1 cellular context compared by ENCODE assay signal in the genomic region with DNA sequence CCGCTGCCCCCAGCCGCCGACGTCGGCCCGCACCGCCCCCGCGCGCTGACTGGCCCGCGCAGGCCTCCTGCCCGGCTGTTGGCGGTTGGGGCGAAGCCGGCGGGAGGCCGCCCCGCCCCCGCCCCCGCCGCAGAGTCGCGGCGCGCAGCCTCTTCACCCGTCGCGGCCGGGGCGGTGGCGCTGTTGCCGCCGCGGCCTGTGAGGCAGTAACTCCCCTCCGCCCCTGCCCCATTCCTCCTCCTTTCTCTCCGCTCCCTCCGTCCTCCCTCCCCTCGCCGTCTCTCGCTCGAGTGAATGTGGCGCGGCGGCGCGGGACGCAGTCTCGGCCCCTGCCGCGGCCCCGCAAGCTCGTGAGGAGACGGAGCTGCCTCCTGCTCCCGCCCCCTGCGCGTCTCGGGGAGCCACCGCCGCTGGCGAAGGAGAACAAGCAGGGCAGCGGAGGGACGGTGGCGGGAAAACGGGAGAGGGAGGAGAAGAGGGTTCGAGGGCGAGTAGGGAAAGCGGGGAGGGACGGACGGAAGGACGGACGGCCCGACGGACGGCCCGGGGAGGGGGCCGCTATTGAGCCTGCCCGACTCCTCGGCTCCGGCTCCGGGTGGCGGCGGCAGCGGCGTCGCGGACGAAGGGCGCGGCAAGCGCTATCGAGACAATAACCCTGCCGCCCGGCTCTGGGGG.
TF ChIP-seq lines count a peak whose summit lies in the region.

No MANE protein-coding gene starts in this region.

TF ChIP-seq in HepG2, 621 proteins besides CTCF, POLR2A, EP300 and RAD21 (continued from another document):
- TF ChIP-seq, protein P1, sequence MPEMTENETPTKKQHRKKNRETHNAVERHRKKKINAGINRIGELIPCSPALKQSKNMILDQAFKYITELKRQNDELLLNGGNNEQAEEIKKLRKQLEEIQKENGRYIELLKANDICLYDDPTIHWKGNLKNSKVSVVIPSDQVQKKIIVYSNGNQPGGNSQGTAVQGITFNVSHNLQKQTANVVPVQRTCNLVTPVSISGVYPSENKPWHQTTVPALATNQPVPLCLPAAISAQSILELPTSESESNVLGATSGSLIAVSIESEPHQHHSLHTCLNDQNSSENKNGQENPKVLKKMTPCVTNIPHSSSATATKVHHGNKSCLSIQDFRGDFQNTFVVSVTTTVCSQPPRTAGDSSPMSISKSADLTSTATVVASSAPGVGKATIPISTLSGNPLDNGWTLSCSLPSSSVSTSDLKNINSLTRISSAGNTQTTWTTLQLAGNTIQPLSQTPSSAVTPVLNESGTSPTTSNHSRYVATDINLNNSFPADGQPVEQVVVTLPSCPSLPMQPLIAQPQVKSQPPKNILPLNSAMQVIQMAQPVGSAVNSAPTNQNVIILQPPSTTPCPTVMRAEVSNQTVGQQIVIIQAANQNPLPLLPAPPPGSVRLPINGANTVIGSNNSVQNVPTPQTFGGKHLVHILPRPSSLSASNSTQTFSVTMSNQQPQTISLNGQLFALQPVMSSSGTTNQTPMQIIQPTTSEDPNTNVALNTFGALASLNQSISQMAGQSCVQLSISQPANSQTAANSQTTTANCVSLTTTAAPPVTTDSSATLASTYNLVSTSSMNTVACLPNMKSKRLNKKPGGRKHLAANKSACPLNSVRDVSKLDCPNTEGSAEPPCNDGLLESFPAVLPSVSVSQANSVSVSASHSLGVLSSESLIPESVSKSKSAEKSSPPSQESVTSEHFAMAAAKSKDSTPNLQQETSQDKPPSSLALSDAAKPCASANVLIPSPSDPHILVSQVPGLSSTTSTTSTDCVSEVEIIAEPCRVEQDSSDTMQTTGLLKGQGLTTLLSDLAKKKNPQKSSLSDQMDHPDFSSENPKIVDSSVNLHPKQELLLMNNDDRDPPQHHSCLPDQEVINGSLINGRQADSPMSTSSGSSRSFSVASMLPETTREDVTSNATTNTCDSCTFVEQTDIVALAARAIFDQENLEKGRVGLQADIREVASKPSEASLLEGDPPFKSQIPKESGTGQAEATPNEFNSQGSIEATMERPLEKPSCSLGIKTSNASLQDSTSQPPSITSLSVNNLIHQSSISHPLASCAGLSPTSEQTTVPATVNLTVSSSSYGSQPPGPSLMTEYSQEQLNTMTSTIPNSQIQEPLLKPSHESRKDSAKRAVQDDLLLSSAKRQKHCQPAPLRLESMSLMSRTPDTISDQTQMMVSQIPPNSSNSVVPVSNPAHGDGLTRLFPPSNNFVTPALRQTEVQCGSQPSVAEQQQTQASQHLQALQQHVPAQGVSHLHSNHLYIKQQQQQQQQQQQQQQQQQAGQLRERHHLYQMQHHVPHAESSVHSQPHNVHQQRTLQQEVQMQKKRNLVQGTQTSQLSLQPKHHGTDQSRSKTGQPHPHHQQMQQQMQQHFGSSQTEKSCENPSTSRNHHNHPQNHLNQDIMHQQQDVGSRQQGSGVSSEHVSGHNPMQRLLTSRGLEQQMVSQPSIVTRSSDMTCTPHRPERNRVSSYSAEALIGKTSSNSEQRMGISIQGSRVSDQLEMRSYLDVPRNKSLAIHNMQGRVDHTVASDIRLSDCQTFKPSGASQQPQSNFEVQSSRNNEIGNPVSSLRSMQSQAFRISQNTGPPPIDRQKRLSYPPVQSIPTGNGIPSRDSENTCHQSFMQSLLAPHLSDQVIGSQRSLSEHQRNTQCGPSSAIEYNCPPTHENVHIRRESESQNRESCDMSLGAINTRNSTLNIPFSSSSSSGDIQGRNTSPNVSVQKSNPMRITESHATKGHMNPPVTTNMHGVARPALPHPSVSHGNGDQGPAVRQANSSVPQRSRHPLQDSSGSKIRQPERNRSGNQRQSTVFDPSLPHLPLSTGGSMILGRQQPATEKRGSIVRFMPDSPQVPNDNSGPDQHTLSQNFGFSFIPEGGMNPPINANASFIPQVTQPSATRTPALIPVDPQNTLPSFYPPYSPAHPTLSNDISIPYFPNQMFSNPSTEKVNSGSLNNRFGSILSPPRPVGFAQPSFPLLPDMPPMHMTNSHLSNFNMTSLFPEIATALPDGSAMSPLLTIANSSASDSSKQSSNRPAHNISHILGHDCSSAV (CRISPR knock-in tag; IDR thresholded peaks at IDR 0.05; ENCODE audit: borderline replicate concordance): no peak
- no peak for TF ChIP-seq MAFK (conservative IDR thresholded peaks at IDR 0.05 in 1 of 2, IDR thresholded peaks at IDR 0.05 in 1 of 2; ENCODE audit: low read length in 2 of 2)
- TF ChIP-seq ZNF343 (CRISPR knock-in tag; IDR thresholded peaks at IDR 0.05): no peak
- no peak for TF ChIP-seq ZNF83 (CRISPR knock-in tag; IDR thresholded peaks at IDR 0.05; ENCODE audit: borderline replicate concordance)
- TF ChIP-seq ZNF382 (CRISPR knock-in tag; IDR thresholded peaks at IDR 0.05; ENCODE audit: borderline replicate concordance): no peak
- TF ChIP-seq, protein P2, sequence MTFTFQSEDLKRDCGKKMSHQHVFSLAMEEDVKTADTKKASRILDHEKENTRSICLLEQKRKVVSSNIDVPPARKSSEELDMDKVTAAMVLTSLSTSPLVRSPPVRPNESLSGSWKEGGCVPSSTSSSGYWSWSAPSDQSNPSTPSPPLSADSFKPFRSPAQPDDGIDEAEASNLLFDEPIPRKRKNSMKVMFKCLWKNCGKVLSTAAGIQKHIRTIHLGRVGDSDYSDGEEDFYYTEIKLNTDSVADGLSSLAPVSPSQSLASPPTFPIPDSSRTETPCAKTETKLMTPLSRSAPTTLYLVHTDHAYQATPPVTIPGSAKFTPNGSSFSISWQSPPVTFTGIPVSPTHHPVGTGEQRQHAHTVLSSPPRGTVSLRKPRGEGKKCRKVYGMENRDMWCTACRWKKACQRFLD (CRISPR knock-in tag; IDR thresholded peaks at IDR 0.05; ENCODE audit: borderline replicate concordance): no peak
- TF ChIP-seq, protein P3, sequence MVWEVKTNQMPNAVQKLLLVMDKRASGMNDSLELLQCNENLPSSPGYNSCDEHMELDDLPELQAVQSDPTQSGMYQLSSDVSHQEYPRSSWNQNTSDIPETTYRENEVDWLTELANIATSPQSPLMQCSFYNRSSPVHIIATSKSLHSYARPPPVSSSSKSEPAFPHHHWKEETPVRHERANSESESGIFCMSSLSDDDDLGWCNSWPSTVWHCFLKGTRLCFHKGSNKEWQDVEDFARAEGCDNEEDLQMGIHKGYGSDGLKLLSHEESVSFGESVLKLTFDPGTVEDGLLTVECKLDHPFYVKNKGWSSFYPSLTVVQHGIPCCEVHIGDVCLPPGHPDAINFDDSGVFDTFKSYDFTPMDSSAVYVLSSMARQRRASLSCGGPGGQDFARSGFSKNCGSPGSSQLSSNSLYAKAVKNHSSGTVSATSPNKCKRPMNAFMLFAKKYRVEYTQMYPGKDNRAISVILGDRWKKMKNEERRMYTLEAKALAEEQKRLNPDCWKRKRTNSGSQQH (CRISPR knock-in tag; IDR thresholded peaks at IDR 0.05; ENCODE audit: low read depth): 0 out of 2 replicates have a peak, but pooled peaks have one; percentile 52
- no peak for TF ChIP-seq NPAS2 (CRISPR knock-in tag; IDR thresholded peaks at IDR 0.05; ENCODE audit: borderline replicate concordance)
- TF ChIP-seq EED (CRISPR knock-in tag; IDR thresholded peaks at IDR 0.05): no peak
- TF ChIP-seq ZNF775 (CRISPR knock-in tag; IDR thresholded peaks at IDR 0.05; ENCODE audit: borderline replicate concordance): no peak
- no peak for TF ChIP-seq ZNF550 (CRISPR knock-in tag; IDR thresholded peaks at IDR 0.05; ENCODE audit: borderline replicate concordance)
- no peak for TF ChIP-seq SCMH1 (CRISPR knock-in tag; IDR thresholded peaks at IDR 0.05; ENCODE audit: borderline replicate concordance)
- 0 out of 2 replicates have a peak, but pooled peaks have one; percentile 88 for TF ChIP-seq ZNF724P (CRISPR knock-in tag; IDR thresholded peaks at IDR 0.05; ENCODE audit: borderline replicate concordance)
- peak; percentile 78 for TF ChIP-seq SALL1 (CRISPR knock-in tag; IDR thresholded peaks at IDR 0.05)
- TF ChIP-seq FOSL1 (CRISPR knock-in tag; IDR thresholded peaks at IDR 0.05; ENCODE audit: borderline replicate concordance): no peak
- TF ChIP-seq TOE1 (CRISPR knock-in tag; IDR thresholded peaks at IDR 0.05): no peak
- peak; percentile 20; the same call in 1 of the 2 replicates for TF ChIP-seq TSC22D2 (CRISPR knock-in tag; IDR thresholded peaks at IDR 0.05; ENCODE audit: borderline replicate concordance)
- no peak for TF ChIP-seq ZNF839 (CRISPR knock-in tag; IDR thresholded peaks at IDR 0.05; ENCODE audit: borderline replicate concordance)
- TF ChIP-seq, protein P4, sequence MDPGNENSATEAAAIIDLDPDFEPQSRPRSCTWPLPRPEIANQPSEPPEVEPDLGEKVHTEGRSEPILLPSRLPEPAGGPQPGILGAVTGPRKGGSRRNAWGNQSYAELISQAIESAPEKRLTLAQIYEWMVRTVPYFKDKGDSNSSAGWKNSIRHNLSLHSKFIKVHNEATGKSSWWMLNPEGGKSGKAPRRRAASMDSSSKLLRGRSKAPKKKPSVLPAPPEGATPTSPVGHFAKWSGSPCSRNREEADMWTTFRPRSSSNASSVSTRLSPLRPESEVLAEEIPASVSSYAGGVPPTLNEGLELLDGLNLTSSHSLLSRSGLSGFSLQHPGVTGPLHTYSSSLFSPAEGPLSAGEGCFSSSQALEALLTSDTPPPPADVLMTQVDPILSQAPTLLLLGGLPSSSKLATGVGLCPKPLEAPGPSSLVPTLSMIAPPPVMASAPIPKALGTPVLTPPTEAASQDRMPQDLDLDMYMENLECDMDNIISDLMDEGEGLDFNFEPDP (CRISPR knock-in tag; conservative IDR thresholded peaks at IDR 0.05): no peak
- peak; percentile 47; the same call in 1 of the 2 replicates for TF ChIP-seq TMF1 (CRISPR knock-in tag; IDR thresholded peaks at IDR 0.05; ENCODE audit: low read depth)
- no peak for TF ChIP-seq ZC3H13 (CRISPR knock-in tag; IDR thresholded peaks at IDR 0.05)
- no peak for TF ChIP-seq SSRP1 (CRISPR knock-in tag; IDR thresholded peaks at IDR 0.05)
- no peak for TF ChIP-seq ZNF737 (CRISPR knock-in tag; IDR thresholded peaks at IDR 0.05; ENCODE audit: borderline replicate concordance)
- TF ChIP-seq, protein P5, sequence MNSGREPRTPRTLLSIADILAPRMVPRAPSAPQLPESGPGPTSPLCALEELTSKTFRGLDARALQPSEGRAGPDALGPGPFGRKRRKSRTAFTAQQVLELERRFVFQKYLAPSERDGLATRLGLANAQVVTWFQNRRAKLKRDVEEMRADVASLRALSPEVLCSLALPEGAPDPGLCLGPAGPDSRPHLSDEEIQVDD (CRISPR knock-in tag; IDR thresholded peaks at IDR 0.05; ENCODE audit: borderline replicate concordance): no peak
- TF ChIP-seq FOXP1 (IDR thresholded peaks at IDR 0.05): no peak
- no peak for TF ChIP-seq FOXP1 (CRISPR knock-in tag; IDR thresholded peaks at IDR 0.05)
- TF ChIP-seq GFI1 (CRISPR knock-in tag; IDR thresholded peaks at IDR 0.05; ENCODE audit: borderline replicate concordance): no peak
- TF ChIP-seq, protein P6, sequence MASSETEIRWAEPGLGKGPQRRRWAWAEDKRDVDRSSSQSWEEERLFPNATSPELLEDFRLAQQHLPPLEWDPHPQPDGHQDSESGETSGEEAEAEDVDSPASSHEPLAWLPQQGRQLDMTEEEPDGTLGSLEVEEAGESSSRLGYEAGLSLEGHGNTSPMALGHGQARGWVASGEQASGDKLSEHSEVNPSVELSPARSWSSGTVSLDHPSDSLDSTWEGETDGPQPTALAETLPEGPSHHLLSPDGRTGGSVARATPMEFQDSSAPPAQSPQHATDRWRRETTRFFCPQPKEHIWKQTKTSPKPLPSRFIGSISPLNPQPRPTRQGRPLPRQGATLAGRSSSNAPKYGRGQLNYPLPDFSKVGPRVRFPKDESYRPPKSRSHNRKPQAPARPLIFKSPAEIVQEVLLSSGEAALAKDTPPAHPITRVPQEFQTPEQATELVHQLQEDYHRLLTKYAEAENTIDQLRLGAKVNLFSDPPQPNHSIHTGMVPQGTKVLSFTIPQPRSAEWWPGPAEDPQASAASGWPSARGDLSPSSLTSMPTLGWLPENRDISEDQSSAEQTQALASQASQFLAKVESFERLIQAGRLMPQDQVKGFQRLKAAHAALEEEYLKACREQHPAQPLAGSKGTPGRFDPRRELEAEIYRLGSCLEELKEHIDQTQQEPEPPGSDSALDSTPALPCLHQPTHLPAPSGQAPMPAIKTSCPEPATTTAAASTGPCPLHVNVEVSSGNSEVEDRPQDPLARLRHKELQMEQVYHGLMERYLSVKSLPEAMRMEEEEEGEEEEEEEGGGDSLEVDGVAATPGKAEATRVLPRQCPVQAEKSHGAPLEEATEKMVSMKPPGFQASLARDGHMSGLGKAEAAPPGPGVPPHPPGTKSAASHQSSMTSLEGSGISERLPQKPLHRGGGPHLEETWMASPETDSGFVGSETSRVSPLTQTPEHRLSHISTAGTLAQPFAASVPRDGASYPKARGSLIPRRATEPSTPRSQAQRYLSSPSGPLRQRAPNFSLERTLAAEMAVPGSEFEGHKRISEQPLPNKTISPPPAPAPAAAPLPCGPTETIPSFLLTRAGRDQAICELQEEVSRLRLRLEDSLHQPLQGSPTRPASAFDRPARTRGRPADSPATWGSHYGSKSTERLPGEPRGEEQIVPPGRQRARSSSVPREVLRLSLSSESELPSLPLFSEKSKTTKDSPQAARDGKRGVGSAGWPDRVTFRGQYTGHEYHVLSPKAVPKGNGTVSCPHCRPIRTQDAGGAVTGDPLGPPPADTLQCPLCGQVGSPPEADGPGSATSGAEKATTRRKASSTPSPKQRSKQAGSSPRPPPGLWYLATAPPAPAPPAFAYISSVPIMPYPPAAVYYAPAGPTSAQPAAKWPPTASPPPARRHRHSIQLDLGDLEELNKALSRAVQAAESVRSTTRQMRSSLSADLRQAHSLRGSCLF (CRISPR knock-in tag; IDR thresholded peaks at IDR 0.05; ENCODE audit: borderline replicate concordance): no peak
- peak; percentile 85 for TF ChIP-seq MED13 (CRISPR knock-in tag; IDR thresholded peaks at IDR 0.05)
- TF ChIP-seq, protein P7, sequence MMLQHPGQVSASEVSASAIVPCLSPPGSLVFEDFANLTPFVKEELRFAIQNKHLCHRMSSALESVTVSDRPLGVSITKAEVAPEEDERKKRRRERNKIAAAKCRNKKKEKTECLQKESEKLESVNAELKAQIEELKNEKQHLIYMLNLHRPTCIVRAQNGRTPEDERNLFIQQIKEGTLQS (CRISPR knock-in tag; IDR thresholded peaks at IDR 0.05): peak; percentile 7; the same call in 1 of the 2 replicates
- TF ChIP-seq RFXANK (CRISPR knock-in tag; IDR thresholded peaks at IDR 0.05): peak; percentile 55; the same call in 1 of the 2 replicates
- no peak for TF ChIP-seq ONECUT2 (CRISPR knock-in tag; IDR thresholded peaks at IDR 0.05)
